Comparison of ENCODE assay signal across 8 cellular contexts in genomic region chr10:80699602-80700039, GRCh38.
DNase-seq lines count a peak whose midpoint lies in the region; ATAC-seq, FAIRE-seq and TF ChIP-seq lines count a peak whose summit lies in the region.

No MANE protein-coding gene starts in this region.

- peak; percentile 91 for ATAC-seq in HG02610 (IDR thresholded peaks at IDR 0.05; ENCODE audit: unreplicated experiment)

- TF ChIP-seq POLR2A in GM12891 (IDR thresholded peaks at IDR 0.05; ENCODE audit: low read depth, low read length), result no peak

- H3K4me3 ChIP-seq in skeletal muscle cell (ENCODE audit: low read depth, low read length), result no peak overlapping the region

- DNase-seq in GM12891 (ENCODE audit: insufficient read length, low spot score) (peak; percentile 64), NCI-H1048 (lab: John Stamatoyannopoulos, UW) (peak; percentile 49), T-helper 1 cell (peak; percentile 20 to 57 (median 37)), amniotic stem cell (lab: John Stamatoyannopoulos, UW) (peak; percentile 66), hepatic stellate cell (ENCODE audit: low spot score) (peak; percentile 71), skeletal muscle cell (ENCODE audit: low read depth) (peak; percentile 11), NCI-H2029 (lab: John Stamatoyannopoulos, UW) (no peak)

- peak; percentile 94 for FAIRE-seq in GM12891 (lab: Jason Lieb, UNC)

TF ChIP-seq in GM12891, 5 proteins besides CTCF, POLR2A, EP300 and RAD21:
- TF ChIP-seq POLR2AphosphoS5 (IDR thresholded peaks at IDR 0.05; ENCODE audit: low read depth, low read length) (no peak), POU2F2 (IDR thresholded peaks at IDR 0.05; ENCODE audit: low read depth, low read length) (no peak), TAF1 (IDR thresholded peaks at IDR 0.05; ENCODE audit: low read depth, low read length) (no peak), PAX5 (IDR thresholded peaks at IDR 0.05; ENCODE audit: insufficient read depth, low read length, severe bottlenecking) (no peak), SPI1 (IDR thresholded peaks at IDR 0.05; ENCODE audit: low read depth, low read length) (no peak)
